In the genomic region with DNA sequence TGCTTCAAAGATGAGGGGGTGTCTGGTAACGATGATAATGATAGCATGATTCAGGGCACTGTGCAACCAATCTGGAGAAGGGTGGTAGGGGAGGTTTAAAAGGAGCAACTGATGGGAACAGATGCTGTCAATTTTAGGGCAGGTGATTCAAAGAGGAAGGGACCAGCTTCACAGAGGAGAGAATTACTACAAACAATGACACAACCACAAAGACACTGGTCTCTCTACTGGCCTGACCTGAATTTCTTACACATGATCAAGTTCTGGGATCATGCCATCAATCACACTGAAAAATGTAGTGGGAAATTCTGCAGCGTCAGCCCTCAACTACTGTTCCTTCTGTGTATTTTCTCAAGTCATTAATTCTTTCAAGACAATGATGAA, we compare ENCODE assay signal across 10 cellular contexts. TPM values are rescaled to one million over a fixed set of nuclear protein-coding genes. Genes with fewer than 3 reads are reported as not detected.
A peak's percentile ranks its signal among the peaks of the same experiment; 100 is the strongest.
DNase-seq lines count a peak whose midpoint lies in the region; ATAC-seq and TF ChIP-seq lines count a peak whose summit lies in the region.
"Had no signal": no experiment of that assay in that cellular context is flagged by ENCODE, and none has a peak within 500 bp of the region (broad histone marks: within the 10 kb centered on the region; RNA-seq: fewer than 3 reads in every experiment).

No MANE protein-coding gene starts in this region.

- POLR2A ChIA-PET in WTC11 (lab: Charles Lee) = interaction anchor here (1.0 to 1.1 kb wide), 2 partner anchors 23 to 53 kb away, joined by 3 read pairs; no protein-coding TSS in a partner anchor

- TF ChIP-seq CTCF in osteocyte (IDR thresholded peaks at IDR 0.05) = no peak
- no peak for TF ChIP-seq CTCF in WTC11 (IDR thresholded peaks at IDR 0.05)

- ATAC-seq in WTC11 = no peak
- ATAC-seq in GM21717 (IDR thresholded peaks at IDR 0.05; ENCODE audit: unreplicated experiment) = no peak

- CTCF ChIA-PET in WTC11 (lab: Charles Lee) = interaction anchor here (1.7 kb wide), 1 partner anchor 77 kb away, joined by 4 read pairs; no protein-coding TSS in a partner anchor

- no peaks in the 10 kb centered on the region for H3K9me3 Mint-ChIP-seq in osteocyte (ENCODE audit: unreplicated experiment)
- no peaks in the 10 kb centered on the region for H3K9me3 Mint-ChIP-seq in WTC11

- in situ Hi-C loops in Caki2 (cut with HindIII; ENCODE audit: low pct_unique_long_range_greater_than_20kb, low sequenced_read_pairs) = no loop called here

- H3K27ac ChIP-seq in epithelial cell of prostate = peak overlapping the region; percentile 97

- H3K27me3 Mint-ChIP-seq in osteocyte (ENCODE audit: unreplicated experiment) (no peaks in the 10 kb centered on the region), WTC11 (ENCODE audit: low read depth) (no peaks in the 10 kb centered on the region)

- H3K27ac Mint-ChIP-seq in osteocyte (ENCODE audit: unreplicated experiment) (peak overlapping the region; percentile 93), WTC11 (no peak overlapping the region)

- DNase-seq in Caki2 (ENCODE audit: low read depth) (peak; percentile 75), RPMI7951 (ENCODE audit: low read depth) (peak; percentile 64), epithelial cell of prostate (ENCODE audit: low read depth, low spot score) (no peak), osteocyte (ENCODE audit: extremely low spot score, unreplicated experiment) (no peak), WTC11 (ENCODE audit: low spot score) (no peak), DMS53 treated with DMSO at 0.1 percent for 48 hours (lab: John Stamatoyannopoulos, UW; ENCODE audit: unreplicated experiment) (no peak), posterior cingulate gyrus (no peak)
- DNase-seq: GOT3, right cardiac atrium had no signal

- H3K4me3 Mint-ChIP-seq in osteocyte (ENCODE audit: unreplicated experiment) (no peak overlapping the region), WTC11 (no peak overlapping the region)

- intact Hi-C loops in posterior cingulate gyrus (cut with DNase I) = loop anchor here (5.0 to 10.0 kb wide), 2 partner anchors 176 to 536 kb away; a partner anchor contains a TSS

- peaks cover 7% of the 10 kb centered on the region for H3K36me3 Mint-ChIP-seq in osteocyte (ENCODE audit: unreplicated experiment)
- H3K36me3 Mint-ChIP-seq in WTC11 = peaks cover 13% of the 10 kb centered on the region

- peaks cover 59% of the 10 kb centered on the region for H3K4me1 Mint-ChIP-seq in osteocyte (ENCODE audit: unreplicated experiment)
- peaks cover 23% of the 10 kb centered on the region for H3K4me1 Mint-ChIP-seq in WTC11

TF ChIP-seq in WTC11, 78 proteins besides CTCF, POLR2A, EP300 and RAD21:
- no peak for TF ChIP-seq HMGA2 (CRISPR knock-in tag; IDR thresholded peaks at IDR 0.05)
- no peak for TF ChIP-seq ELF4 (CRISPR knock-in tag; IDR thresholded peaks at IDR 0.05; ENCODE audit: low read depth)
- TF ChIP-seq CBFB (CRISPR knock-in tag; IDR thresholded peaks at IDR 0.05; ENCODE audit: low read depth) = no peak
- no peak for TF ChIP-seq NFATC4 (CRISPR knock-in tag; IDR thresholded peaks at IDR 0.05)
TF ChIP-seq in WTC11: peak in this region for 0.

RNA-seq across cellular contexts. Expression of a gene that starts 2.6 kb away (rescaled TPM):
- 49.6 and 71.3 TPM in 2 replicates for total RNA-seq in Caki2 (2014; rRNA removed; shearing (Covaris generic); ENCODE audit: low replicate concordance)
- 94.5 and 96.8 TPM in 2 replicates for total RNA-seq in RPMI7951 (2014; rRNA removed; shearing (Covaris generic))
- total RNA-seq in osteocyte (183 and 193 TPM in 2 replicates), WTC11 (2021) (128 to 162 TPM (median 132 TPM) in 3 replicates)

Comparison
In these comparisons a context has a peak if more than half of its experiments do, and no peak if none do; other contexts are left out.
1. DNase-seq: peak in Caki2 (single experiment) and RPMI7951 (single experiment); none in epithelial cell of prostate (single experiment), osteocyte (single experiment), WTC11 (single experiment), DMS53 treated with DMSO at 0.1 percent for 48 hours (single experiment) and posterior cingulate gyrus (0 of 10).